In the genomic region with DNA sequence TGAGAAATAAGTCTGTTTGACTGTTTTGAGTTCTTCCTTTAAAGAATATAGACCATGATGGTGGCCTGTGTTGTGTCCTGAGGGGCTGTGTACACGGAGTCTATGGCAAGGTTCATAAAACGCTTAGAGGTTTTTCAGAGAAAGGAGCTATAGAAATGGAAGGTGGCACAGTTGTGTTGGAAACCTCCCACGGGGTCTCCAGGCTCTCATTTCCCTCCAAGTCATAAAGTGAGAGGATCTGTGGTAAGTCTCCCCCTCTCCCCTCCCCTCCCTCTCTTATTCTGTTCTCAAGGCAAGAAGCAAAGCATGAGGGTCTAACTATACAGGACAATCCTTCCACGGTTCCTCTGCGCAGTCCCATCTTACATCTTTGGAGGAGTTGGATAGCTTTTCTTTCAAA, we compare ENCODE assay signal across 31 cellular contexts.
A peak's percentile ranks its signal among the peaks of the same experiment; 100 is the strongest.
DNase-seq lines count a peak whose midpoint lies in the region; ATAC-seq and TF ChIP-seq lines count a peak whose summit lies in the region.
"Had no signal": no experiment of that assay in that cellular context is flagged by ENCODE, and none has a peak within 500 bp of the region (broad histone marks: within the 10 kb centered on the region; RNA-seq: fewer than 3 reads in every experiment).

No MANE protein-coding gene starts in this region.

- ATAC-seq in Right ventricle myocardium superior (ENCODE audit: poor library complexity) (no peak), HG03469 (IDR thresholded peaks at IDR 0.05; ENCODE audit: unreplicated experiment) (no peak)
- ATAC-seq: A549; CD8-positive, alpha-beta T cell had no signal

- H3K36me3 ChIP-seq in cardiac muscle cell (no peaks in the 10 kb centered on the region), esophagus muscularis mucosa (no peaks in the 10 kb centered on the region), HAP-1 (replicated peaks) (no peaks in the 10 kb centered on the region)
- H3K36me3 ChIP-seq: BE2C; BLaER1; BLaER1 treated with 17β-estradiol and CSF1 and Interleukin-3, amounts not matched to agents 10 nM and 100 nM had no signal

- TF ChIP-seq EP300 in esophagus muscularis mucosa (IDR thresholded peaks at IDR 0.05): no peak

- no peaks in the 10 kb centered on the region for H3K27me3 ChIP-seq in cardiac muscle cell
- no peaks in the 10 kb centered on the region for H3K27me3 ChIP-seq in esophagus muscularis mucosa
- no peaks in the 10 kb centered on the region for H3K27me3 ChIP-seq in HAP-1 (ENCODE audit: low read depth)
- H3K27me3 ChIP-seq: BE2C, BLaER1 had no signal

- no peaks in the 10 kb centered on the region for H3K9me3 ChIP-seq in cardiac muscle cell (ENCODE audit: low read depth)
- H3K9me3 ChIP-seq in esophagus muscularis mucosa: no peaks in the 10 kb centered on the region
- H3K9me3 ChIP-seq in HAP-1: no peaks in the 10 kb centered on the region
- H3K9me3 ChIP-seq: A549; BE2C; BLaER1; BLaER1 treated with 17β-estradiol and CSF1 and Interleukin-3, amounts not matched to agents 10 nM and 100 nM; Caco-2 had no signal

- peak overlapping the region; percentile 2 for H3K27ac ChIP-seq in cardiac muscle cell
- no peak overlapping the region for H3K27ac ChIP-seq in esophagus muscularis mucosa (replicated peaks in 1 of 4)
- H3K27ac ChIP-seq: 22Rv1; A549; BLaER1; BLaER1 treated with 17β-estradiol and CSF1 and Interleukin-3, amounts not matched to agents 10 nM and 100 nM; C4-2B had no signal

- no peak for TF ChIP-seq POLR2A in esophagus muscularis mucosa (IDR thresholded peaks at IDR 0.05; ENCODE audit: low read depth)

- intact Hi-C loops in Right ventricle myocardium superior (cut with DNase I): no loop called here
- intact Hi-C loops in esophagus muscularis mucosa (cut with DNase I): no loop called here

- 85% methylated on average over 5 of the region's 5 CpGs for WGBS in esophagus muscularis mucosa

- no peak for DNase-seq in cardiac muscle cell (ENCODE audit: low read depth in 1 of 2, low spot score in 1 of 2)
- DNase-seq in Right ventricle myocardium superior: no peak
- peak; percentile 66 for DNase-seq in esophagus muscularis mucosa (ENCODE audit: extremely low spot score)
- peak; percentile 79 for DNase-seq in left kidney (ENCODE audit: low read depth, low spot score)
- DNase-seq in HAP-1 (ENCODE audit: low spot score in 2 of 2): no peak
- DNase-seq: 8988T; ACHN; AML-193; BE2C; C1 segment of cervical spinal cord; Caco-2; Calu3; CD4-positive, alpha-beta memory T cell; CD4-positive, alpha-beta T cell; CD4-positive, CD25-positive, alpha-beta regulatory T cell; CD8-positive, alpha-beta memory T cell; CD8-positive, alpha-beta T cell; COR-L47; DMS 273 treated with DMSO at 0.1 percent for 48 hours; DMS153; DMS53; DMS79; DMS79 treated with DMSO at 0.1 percent for 48 hours; DND-41; EL had no signal

- TF ChIP-seq CTCF in cardiac muscle cell (IDR thresholded peaks at IDR 0.05; ENCODE audit: low read depth, low read length) (no peak), esophagus muscularis mucosa (IDR thresholded peaks at IDR 0.05) (no peak)

- in situ Hi-C loops in HAP-1 (cut with MboI; ENCODE audit: low sequenced_read_pairs): no loop called here

- H3K4me1 ChIP-seq in cardiac muscle cell (ENCODE audit: low read depth): peaks cover 50% of the 10 kb centered on the region
- H3K4me1 ChIP-seq in esophagus muscularis mucosa: no peaks in the 10 kb centered on the region
- H3K4me1 ChIP-seq in HAP-1: no peaks in the 10 kb centered on the region
- H3K4me1 ChIP-seq: A549; BLaER1; BLaER1 treated with 17β-estradiol and CSF1 and Interleukin-3, amounts not matched to agents 10 nM and 100 nM; Caco-2 had no signal

- no peak overlapping the region for H3K4me3 ChIP-seq in cardiac muscle cell
- no peak overlapping the region for H3K4me3 ChIP-seq in esophagus muscularis mucosa
- H3K4me3 ChIP-seq in HAP-1: no peak overlapping the region
- H3K4me3 ChIP-seq: A549; BLaER1; BLaER1 treated with 17β-estradiol and CSF1 and Interleukin-3, amounts not matched to agents 10 nM and 100 nM had no signal

Comparison
In these comparisons a context has a peak if more than half of its experiments do, and no peak if none do; other contexts are left out.
1. DNase-seq: peak in esophagus muscularis mucosa (single experiment) and left kidney (single experiment); none in cardiac muscle cell (0 of 2), Right ventricle myocardium superior (single experiment) and HAP-1 (0 of 2).